9 cellular contexts compared by ENCODE assay signal in genomic region chr16:58734459-58734787, GRCh38. TPM values are rescaled to one million over a fixed set of nuclear protein-coding genes. Genes with fewer than 3 reads are reported as not detected.
DNase-seq lines count a peak whose midpoint lies in the region; ATAC-seq, FAIRE-seq and TF ChIP-seq lines count a peak whose summit lies in the region.
"Had no signal": no experiment of that assay in that cellular context is flagged by ENCODE, and none has a peak within 500 bp of the region (broad histone marks: within the 10 kb centered on the region; RNA-seq: fewer than 3 reads in every experiment).

No MANE protein-coding gene starts in this region.

- ATAC-seq in heart left ventricle (no peak), Right ventricle myocardium superior (ENCODE audit: poor library complexity) (no peak), K562 (no peak), memory B cell (ENCODE audit: low read depth) (no peak), HG03139 (IDR thresholded peaks at IDR 0.05; ENCODE audit: unreplicated experiment) (no peak), GM21526 (IDR thresholded peaks at IDR 0.05; ENCODE audit: low FRiP score, unreplicated experiment) (no peak), GM21447 (IDR thresholded peaks at IDR 0.05; ENCODE audit: unreplicated experiment) (no peak)

- H3K4me1 ChIP-seq in heart left ventricle = peaks cover 6 to 44% (median 21%) of the 10 kb centered on the region in 12 donors
- peaks cover 9 to 12% of the 10 kb centered on the region in 2 experiments; a peak in 4 of 5 replicates for H3K4me1 ChIP-seq in K562 (replicated peaks in 1 of 2; ENCODE audit: control insufficient read depth in 2 of 2, insufficient read depth in 2 of 2, low read length in 2 of 2)
- H3K4me1 ChIP-seq in urinary bladder (ENCODE audit: insufficient read depth) = peaks cover 2% of the 10 kb centered on the region

- intact Hi-C loops in heart left ventricle (cut with DNase I) = loop anchor here in 5 of 10 donors (1.0 to 5.0 kb wide), 3 partner anchors 37 to 52 kb away; partner anchors contain the start of gene SLC38A7 (in 2 of the 5)
- intact Hi-C loops in Right ventricle myocardium superior (cut with DNase I) = no loop called here
- intact Hi-C loops in K562 (cut with micrococcal nuclease) = no loop called here

- peak overlapping the region; percentile 91 for H3K27ac Mint-ChIP-seq in memory B cell

- no peak for TF ChIP-seq EP300 in K562 (IDR thresholded peaks at IDR 0.05; ENCODE audit: low read length)

- no peaks in the 10 kb centered on the region for H3K9me3 Mint-ChIP-seq in memory B cell

- no peak for FAIRE-seq in K562 (lab: Jason Lieb, UNC)

- no TSS peak for BruUV-seq in K562 (replicated peaks; lab: Mats Ljungman, UMichigan)

- peak overlapping the region; percentile 99 for H2AFZ ChIP-seq in K562 (ENCODE audit: low read depth, low read length)

- CTCF ChIA-PET in K562 (lab: Yijun Ruan, JAX; ENCODE audit: low intra/inter-chr PET ratio) = no interaction called here

- peak overlapping the region; percentile 74 to 94 (median 87) for H3K27ac ChIP-seq in heart left ventricle
- peak overlapping the region; percentile 67 for H3K27ac ChIP-seq in K562 (ENCODE audit: extremely low read depth, low read depth, low read length)
- H3K27ac ChIP-seq in urinary bladder (ENCODE audit: low read depth) = no peak overlapping the region

- peaks cover 50% of the 10 kb centered on the region for H3K79me2 ChIP-seq in K562 (ENCODE audit: control insufficient read depth, insufficient read depth, low read length)

- in situ Hi-C loops in K562 (cut with MboI) = no loop called here

- H3K27me3 Mint-ChIP-seq in memory B cell = peaks cover 2% of the 10 kb centered on the region

- no peak for TF ChIP-seq POLR2A in heart left ventricle (IDR thresholded peaks at IDR 0.05)
- TF ChIP-seq POLR2A in K562 (conservative IDR thresholded peaks at IDR 0.05) = no peak; the same call in 1 of the 2 replicates

- DNase-seq in heart left ventricle = no peak
- DNase-seq in Right ventricle myocardium superior = no peak
- DNase-seq in K562 (ENCODE audit: extremely low read depth in 1 of 4, low spot score in 3 of 4) = no peak
- DNase-seq in memory B cell (ENCODE audit: low spot score in 2 of 2) = no peak
- DNase-seq: cortex of kidney had no signal

- H3K36me3 ChIP-seq in heart left ventricle = peaks cover 0 to 6% (median 0%) of the 10 kb centered on the region in 9 donors
- H3K36me3 ChIP-seq in K562 (ENCODE audit: control insufficient read depth, insufficient read depth, low read length) = peaks cover 26% of the 10 kb centered on the region
- no peaks in the 10 kb centered on the region for H3K36me3 ChIP-seq in urinary bladder (ENCODE audit: insufficient read depth)

- POLR2A ChIA-PET in K562 (lab: Yijun Ruan, JAX) = interaction anchor here (0.6 to 0.8 kb wide), 4 partner anchors 9 to 1133 kb away, joined by 3 read pairs; partner anchors contain the start of gene SLC38A7

- H3K4me3 ChIP-seq in heart left ventricle (peak overlapping the region; percentile 40 to 99 (median 88)), K562 (peak overlapping the region; percentile 97), urinary bladder (ENCODE audit: low read depth, low read length) (peak overlapping the region; percentile 77)

- H3K4me1 Mint-ChIP-seq in memory B cell = peaks cover 18% of the 10 kb centered on the region

- H3K9ac ChIP-seq in K562 (ENCODE audit: insufficient read depth in 1 of 2, low read depth in 2 of 2, low read length in 2 of 2) = peak overlapping the region; percentile 76 to 95

- WGBS in heart left ventricle, 4 donors = 26 to 35% (median 30%) methylated on average over 8 of the region's 8 CpGs
- WGBS in K562 (ENCODE audit: insufficient coverage, low coverage, missing lambda C conversion rate) = 26% methylated on average over 6 of the region's 8 CpGs
- WGBS in urinary bladder = 28% methylated on average over 8 of the region's 8 CpGs

- H4K20me1 ChIP-seq in K562 (replicated peaks; ENCODE audit: control insufficient read depth, insufficient read depth, low read length) = no peaks in the 10 kb centered on the region

- H3K4me2 ChIP-seq in K562 (ENCODE audit: insufficient read depth, low read length) = peak overlapping the region; percentile 84

- no peak for TF ChIP-seq RAD21 in K562 (CRISPR knock-in tag; conservative IDR thresholded peaks at IDR 0.05 in 1 of 2, IDR thresholded peaks at IDR 0.05 in 1 of 2)

- no peaks in the 10 kb centered on the region for H3K9me1 ChIP-seq in K562 (ENCODE audit: control insufficient read depth, insufficient read depth, low read length)

- H3K27me3 ChIP-seq in heart left ventricle (no peaks in the 10 kb centered on the region), K562 (ENCODE audit: control insufficient read depth in 2 of 2, insufficient read depth in 2 of 2, low read length in 2 of 2) (no peaks in the 10 kb centered on the region)

- TF ChIP-seq CTCF in heart left ventricle (IDR thresholded peaks at IDR 0.05) (peak in 1 of 12 donors; percentile 21), K562 (IDR thresholded peaks at IDR 0.05 in 2 of 3, conservative IDR thresholded peaks at IDR 0.05 in 1 of 3; ENCODE audit: insufficient read depth in 2 of 3, low read depth in 1 of 3, low read length in 3 of 3) (no peak)

- H3K9me3 ChIP-seq in heart left ventricle (no peaks in the 10 kb centered on the region), K562 (replicated peaks; ENCODE audit: control insufficient read depth, insufficient read depth, low read depth, low read length) (no peaks in the 10 kb centered on the region; the same call in 1 of the 2 replicates)

- H3K36me3 Mint-ChIP-seq in memory B cell = no peaks in the 10 kb centered on the region

- peak overlapping the region; percentile 99 for H3K4me3 Mint-ChIP-seq in memory B cell

TF ChIP-seq in K562, 482 proteins besides CTCF, POLR2A, EP300 and RAD21 (continues in another document):
- TF ChIP-seq PTRF (tag; IDR thresholded peaks at IDR 0.05) = no peak
- peak; percentile 16; the same call in 1 of the 2 replicates for TF ChIP-seq LCOR (CRISPR knock-in tag; IDR thresholded peaks at IDR 0.05)
- no peak for TF ChIP-seq MCM3 (IDR thresholded peaks at IDR 0.05)
- TF ChIP-seq SMARCA4 (IDR thresholded peaks at IDR 0.05) = no peak
- TF ChIP-seq MTF1 (CRISPR knock-in tag; IDR thresholded peaks at IDR 0.05; ENCODE audit: borderline replicate concordance) = no peak
- TF ChIP-seq PHB2 (IDR thresholded peaks at IDR 0.05; ENCODE audit: low read depth) = no peak
- TF ChIP-seq FOXA1 (IDR thresholded peaks at IDR 0.05; ENCODE audit: borderline replicate concordance) = no peak
- TF ChIP-seq GATA2 (CRISPR knock-in tag; IDR thresholded peaks at IDR 0.05) = no peak

RNA-seq across cellular contexts. Expression of gene GOT2, which starts 0.3 kb away (rescaled TPM):
- total RNA-seq in heart left ventricle (100 to 1,000 TPM; 297 to 590 (median 453) TPM), Right ventricle myocardium superior (533 TPM), K562 (2014; rRNA removed) (76.5 and 92.9 TPM in 2 replicates), K562 (2014; rRNA removed; fragmentation: Illumina TruSeq; extraction: Trizol) (80.2 and 85.4 TPM in 2 replicates), K562 (2015; rRNA removed; fragmentation: Illumina TruSeq; extraction: Trizol) (60.4 and 64.7 TPM in 2 replicates), K562 (2021) (149 and 157 TPM in 2 replicates), urinary bladder (26.4 TPM)
- polyA plus RNA-seq in heart left ventricle (100 to 1,000 TPM; 201 to 338 TPM), K562 (2011; rRNA removed) (43.1 and 58.9 TPM in 2 replicates), K562 (2014; fragmentation: Illumina TruSeq; extraction: Trizol) (170 and 190 TPM in 2 replicates), K562 (2014; fragmentation: Nextera tagmentation; extraction: Ambion mirVana) (10 to 100 TPM; 81.8 to 83.8 TPM), K562 (2014; rRNA removed) (63.8 and 70.1 TPM in 2 replicates), urinary bladder (60.1 TPM)
- total RNA-seq in K562 (2011; cell fraction: chromatin; rRNA removed; ENCODE audit: low replicate concordance) = 67.0 and 76.2 TPM in 2 replicates
- 44.5 and 48.2 TPM in 2 replicates for total RNA-seq in K562 (2011; cell fraction: nucleolus; rRNA removed)
- total RNA-seq in K562 (2011; cell fraction: nucleoplasm; rRNA removed) = 51.8 and 70.7 TPM in 2 replicates
- polyA plus RNA-seq in K562 (2011; cell fraction: cytosol; rRNA removed) = 30.9 and 48.3 TPM in 2 replicates
- 51.3 and 63.0 TPM in 2 replicates for polyA plus RNA-seq in K562 (2011; cell fraction: nucleus; rRNA removed)
- polyA plus RNA-seq in K562 (2012) = 106 and 113 TPM in 2 replicates
- polyA minus RNA-seq in K562 (2011; rRNA and poly(A)+ RNA removed) = 59.5 and 76.3 TPM in 2 replicates
- polyA minus RNA-seq in K562 (2011; cell fraction: cytosol; rRNA and poly(A)+ RNA removed) = 90.9 and 96.3 TPM in 2 replicates
- polyA minus RNA-seq in K562 (2011; cell fraction: nucleus; rRNA and poly(A)+ RNA removed) = 14.5 and 25.9 TPM in 2 replicates

RNA-seq across cellular contexts. Expression of gene SLC38A7, which starts 49.9 kb away (rescaled TPM):
- total RNA-seq in heart left ventricle (10 to 100 TPM; 18.4 to 38.8 (median 32.4) TPM), Right ventricle myocardium superior (35.3 TPM), K562 (2014; rRNA removed) (5.8 and 6.5 TPM in 2 replicates), K562 (2014; rRNA removed; fragmentation: Illumina TruSeq; extraction: Trizol) (4.7 and 5.9 TPM in 2 replicates), K562 (2015; rRNA removed; fragmentation: Illumina TruSeq; extraction: Trizol) (7.2 and 7.5 TPM in 2 replicates), K562 (2021) (9.8 and 12.2 TPM in 2 replicates), urinary bladder (13.8 TPM)
- polyA plus RNA-seq in heart left ventricle (10 to 100 TPM; 18.5 to 29.6 TPM), K562 (2011; rRNA removed) (5.5 and 5.7 TPM in 2 replicates), K562 (2014; fragmentation: Illumina TruSeq; extraction: Trizol) (7.8 and 8.1 TPM in 2 replicates), K562 (2014; fragmentation: Nextera tagmentation; extraction: Ambion mirVana) (1 to 10 TPM; 2.7 to 2.8 TPM), K562 (2014; rRNA removed) (7.2 and 10.4 TPM in 2 replicates), urinary bladder (7.7 TPM)
- total RNA-seq in K562 (2011; cell fraction: chromatin; rRNA removed; ENCODE audit: low replicate concordance) = 23.4 and 60.6 TPM in 2 replicates
- 35.5 and 38.3 TPM in 2 replicates for total RNA-seq in K562 (2011; cell fraction: nucleolus; rRNA removed)
- 33.8 and 36.0 TPM in 2 replicates for total RNA-seq in K562 (2011; cell fraction: nucleoplasm; rRNA removed)
- 5.0 and 9.4 TPM in 2 replicates for polyA plus RNA-seq in K562 (2011; cell fraction: cytosol; rRNA removed)
- polyA plus RNA-seq in K562 (2011; cell fraction: nucleus; rRNA removed) = 5.5 and 14.4 TPM in 2 replicates
- 8.2 and 9.9 TPM in 2 replicates for polyA plus RNA-seq in K562 (2012)
- polyA minus RNA-seq in K562 (2011; rRNA and poly(A)+ RNA removed) = 8.9 and 13.4 TPM in 2 replicates
- polyA minus RNA-seq in K562 (2011; cell fraction: cytosol; rRNA and poly(A)+ RNA removed) = 3.5 and 6.9 TPM in 2 replicates
- 14.9 and 20.9 TPM in 2 replicates for polyA minus RNA-seq in K562 (2011; cell fraction: nucleus; rRNA and poly(A)+ RNA removed)
